ENCODE assay signal across 12 cellular contexts in genomic region chr2:162082036-162082435, GRCh38. TPM values are rescaled to one million over a fixed set of nuclear protein-coding genes. Genes with fewer than 3 reads are reported as not detected.
"Had no signal": no experiment of that assay in that cellular context is flagged by ENCODE, and none has a peak within 500 bp of the region (broad histone marks: within the 10 kb centered on the region; RNA-seq: fewer than 3 reads in every experiment).

No MANE protein-coding gene starts in this region.

- H3K4me3 Mint-ChIP-seq: HFFc6, IgD-negative memory B cell had no signal

- H3K27ac Mint-ChIP-seq: HFFc6, IgD-negative memory B cell had no signal

- H3K9ac ChIP-seq: GM23248 had no signal

- H3K9me3 ChIP-seq: HAP-1 had no signal

- H3K27ac ChIP-seq: GM23248, HL-60 had no signal

- H3K36me3 Mint-ChIP-seq: IgD-negative memory B cell had no signal

- H3K4me3 ChIP-seq: GM23248, HAP-1 had no signal

- H3K4me1 ChIP-seq: HAP-1 had no signal

- H3K36me3 ChIP-seq: HAP-1 had no signal

- ATAC-seq: HCT116, HepG2 had no signal

- DNase-seq: GM23248, GOT3, H7, HFFc6, KBM-7 had no signal

- H2AFZ ChIP-seq: GM23248 had no signal

- H3K4me1 Mint-ChIP-seq: IgD-negative memory B cell had no signal

RNA-seq across cellular contexts. Expression of gene DPP4, which starts 8.0 kb away (rescaled TPM):
- total RNA-seq: H4, HT1080 had no signal
